8 cellular contexts compared by ENCODE assay signal in genomic region chr1:26677306-26678115, GRCh38. TPM values are rescaled to one million over a fixed set of nuclear protein-coding genes. Genes with fewer than 3 reads are reported as not detected.
DNase-seq lines count a peak whose midpoint lies in the region; ATAC-seq, FAIRE-seq and TF ChIP-seq lines count a peak whose summit lies in the region.

No MANE protein-coding gene starts in this region.

- H3K4me1 ChIP-seq in CD4-positive, alpha-beta memory T cell (ENCODE audit: insufficient read depth, low read length): peaks cover 20% of the 10 kb centered on the region
- no peaks in the 10 kb centered on the region for H3K4me1 ChIP-seq in neural progenitor cell
- H3K4me1 ChIP-seq in aorta (ENCODE audit: control insufficient read depth in 1 of 2, insufficient read depth in 2 of 2, low read length in 2 of 2): peaks cover 0 to 1% of the 10 kb centered on the region in 2 donors

- 4% methylated on average over 9 of the region's 9 CpGs for WGBS in aorta, 2 donors

- H3K27ac ChIP-seq in CD4-positive, alpha-beta memory T cell (ENCODE audit: low read depth, low read length): peak overlapping the region; percentile 5
- H3K27ac ChIP-seq in neural progenitor cell: no peak overlapping the region
- no peak overlapping the region for H3K27ac ChIP-seq in aorta (ENCODE audit: low read depth in 1 of 2, low read length in 2 of 2)

- no peaks in the 10 kb centered on the region for H3K9me3 Mint-ChIP-seq in CD4-positive, alpha-beta memory T cell
- no peaks in the 10 kb centered on the region for H3K9me3 Mint-ChIP-seq in activated T-helper 1 cell treated with anti-CD3 and anti-CD28 coated beads, Interleukin-12 subunit alpha, Interleukin-12 subunit beta, Interleukin-2, Interleukin-4 antibody, amounts not matched to agents 30 ng/mL and 10 ng/mL and 1 ng/mL, durations not matched to agents 14 hours and 24 hours and 36 hours
- H3K9me3 Mint-ChIP-seq in neural progenitor cell: no peaks in the 10 kb centered on the region

- H3K9ac ChIP-seq in neural progenitor cell: no peak overlapping the region

- peak overlapping the region; percentile 24 to 89 (median 74) for H3K27ac Mint-ChIP-seq in CD4-positive, alpha-beta memory T cell
- no peak overlapping the region for H3K27ac Mint-ChIP-seq in activated T-helper 1 cell treated with anti-CD3 and anti-CD28 coated beads, Interleukin-12 subunit alpha, Interleukin-12 subunit beta, Interleukin-2, Interleukin-4 antibody, amounts not matched to agents 30 ng/mL and 10 ng/mL and 1 ng/mL, durations not matched to agents 14 hours and 24 hours and 36 hours
- H3K27ac Mint-ChIP-seq in neural progenitor cell: no peak overlapping the region

- no peaks in the 10 kb centered on the region for H3K36me3 Mint-ChIP-seq in CD4-positive, alpha-beta memory T cell
- no peaks in the 10 kb centered on the region for H3K36me3 Mint-ChIP-seq in activated T-helper 1 cell treated with anti-CD3 and anti-CD28 coated beads, Interleukin-12 subunit alpha, Interleukin-12 subunit beta, Interleukin-2, Interleukin-4 antibody, amounts not matched to agents 30 ng/mL and 10 ng/mL and 1 ng/mL, durations not matched to agents 14 hours and 24 hours and 36 hours (ENCODE audit: low read depth)
- no peaks in the 10 kb centered on the region for H3K36me3 Mint-ChIP-seq in neural progenitor cell

- intact Hi-C loops in CD4-positive, alpha-beta memory T cell (cut with micrococcal nuclease): loop anchor here (1.0 kb wide), 3 partner anchors 15 to 112 kb away; no protein-coding TSS in a partner anchor
- intact Hi-C loops in activated T-helper 1 cell treated with anti-CD3 and anti-CD28 coated beads, Interleukin-12 subunit alpha, Interleukin-12 subunit beta, Interleukin-2, Interleukin-4 antibody, amounts not matched to agents 30 ng/mL and 10 ng/mL and 1 ng/mL, durations not matched to agents 14 hours and 24 hours and 36 hours (cut with micrococcal nuclease): no loop called here
- intact Hi-C loops in aorta (cut with DNase I): loop anchor here in 1 of 2 donors (5.0 kb wide), 2 partner anchors 50 to 115 kb away; no protein-coding TSS in a partner anchor

- no peaks in the 10 kb centered on the region for H3K79me2 ChIP-seq in neural progenitor cell (ENCODE audit: low read depth)

- no peaks in the 10 kb centered on the region for H4K20me1 ChIP-seq in neural progenitor cell (ENCODE audit: low read depth)

- CTCF ChIA-PET in CD4-positive, alpha-beta memory T cell (lab: Charles Lee; ENCODE audit: partially characterized antibody): interaction anchor here (0.6 to 4.9 kb wide), 31 partner anchors 9 to 122 kb away, joined by 3 to 67 read pairs (median 5); partner anchors contain the start of gene PIGV

- no peak overlapping the region for H2AFZ ChIP-seq in neural progenitor cell (replicated peaks)

- H3K4me2 ChIP-seq in neural progenitor cell: no peak overlapping the region

- no peaks in the 10 kb centered on the region for H3K9me3 ChIP-seq in CD4-positive, alpha-beta memory T cell (ENCODE audit: control insufficient read depth in 1 of 2, low read length in 2 of 2)
- H3K9me3 ChIP-seq in neural progenitor cell (ENCODE audit: low read depth) (no peaks in the 10 kb centered on the region), aorta (ENCODE audit: control insufficient read depth, low read length) (no peaks in the 10 kb centered on the region)

- ATAC-seq in GM21367 (IDR thresholded peaks at IDR 0.05; ENCODE audit: unreplicated experiment): peak; percentile 65
- ATAC-seq in aorta (ENCODE audit: low FRiP score): peak; percentile 91

- H3K4me3 ChIP-seq in CD4-positive, alpha-beta memory T cell (ENCODE audit: low read length in 2 of 2): no peak overlapping the region
- H3K4me3 ChIP-seq in fibroblast of pulmonary artery (replicated peaks; ENCODE audit: low read depth, low read length) (no peak overlapping the region), neural progenitor cell (no peak overlapping the region), aorta (ENCODE audit: low read length in 2 of 2) (no peak overlapping the region)

- POLR2A ChIA-PET in CD4-positive, alpha-beta memory T cell (lab: Charles Lee; ENCODE audit: partially characterized antibody): interaction anchor here (0.6 to 2.8 kb wide), 11 partner anchors 13 to 188 kb away, joined by 3 to 36 read pairs (median 6); partner anchors contain the start of genes ARID1A and PIGV

- no peaks in the 10 kb centered on the region for H3K27me3 Mint-ChIP-seq in CD4-positive, alpha-beta memory T cell
- peaks cover 7% of the 10 kb centered on the region for H3K27me3 Mint-ChIP-seq in activated T-helper 1 cell treated with anti-CD3 and anti-CD28 coated beads, Interleukin-12 subunit alpha, Interleukin-12 subunit beta, Interleukin-2, Interleukin-4 antibody, amounts not matched to agents 30 ng/mL and 10 ng/mL and 1 ng/mL, durations not matched to agents 14 hours and 24 hours and 36 hours (ENCODE audit: insufficient read depth)
- no peaks in the 10 kb centered on the region for H3K27me3 Mint-ChIP-seq in neural progenitor cell (ENCODE audit: insufficient read depth, low read depth)

- peak overlapping the region in 7 of 8 donors; percentile 36 to 82 (median 77) for H3K4me3 Mint-ChIP-seq in CD4-positive, alpha-beta memory T cell
- no peak overlapping the region for H3K4me3 Mint-ChIP-seq in activated T-helper 1 cell treated with anti-CD3 and anti-CD28 coated beads, Interleukin-12 subunit alpha, Interleukin-12 subunit beta, Interleukin-2, Interleukin-4 antibody, amounts not matched to agents 30 ng/mL and 10 ng/mL and 1 ng/mL, durations not matched to agents 14 hours and 24 hours and 36 hours
- no peak overlapping the region for H3K4me3 Mint-ChIP-seq in neural progenitor cell

- H3K4me1 Mint-ChIP-seq in CD4-positive, alpha-beta memory T cell: peaks cover 11 to 23% (median 14%) of the 10 kb centered on the region in 4 donors
- H3K4me1 Mint-ChIP-seq in activated T-helper 1 cell treated with anti-CD3 and anti-CD28 coated beads, Interleukin-12 subunit alpha, Interleukin-12 subunit beta, Interleukin-2, Interleukin-4 antibody, amounts not matched to agents 30 ng/mL and 10 ng/mL and 1 ng/mL, durations not matched to agents 14 hours and 24 hours and 36 hours (ENCODE audit: low read depth): peaks cover 20% of the 10 kb centered on the region
- peaks cover 8% of the 10 kb centered on the region for H3K4me1 Mint-ChIP-seq in neural progenitor cell

- H3F3A ChIP-seq in neural progenitor cell (ENCODE audit: low read depth): peaks cover 12% of the 10 kb centered on the region

- FAIRE-seq in RCC 7860 (lab: Jason Lieb, UNC): peak; percentile 93

- no peaks in the 10 kb centered on the region for H3K27me3 ChIP-seq in CD4-positive, alpha-beta memory T cell (ENCODE audit: insufficient read depth, low read length)
- H3K27me3 ChIP-seq in neural progenitor cell: no peaks in the 10 kb centered on the region
- no peaks in the 10 kb centered on the region for H3K27me3 ChIP-seq in aorta (ENCODE audit: control insufficient read depth in 1 of 2, insufficient read depth in 2 of 2, low read length in 1 of 2)

- TF ChIP-seq CTCF in fibroblast of pulmonary artery (IDR thresholded peaks at IDR 0.05; ENCODE audit: low read length, missing control alignments) (peak; percentile 54), neural progenitor cell (IDR thresholded peaks at IDR 0.05) (peak; percentile 52)

- peak; percentile 48 to 68 (median 54) for DNase-seq in CD4-positive, alpha-beta memory T cell
- peak; percentile 58 to 68 for DNase-seq in Kasumi-1 (lab: John Stamatoyannopoulos, UW)
- DNase-seq in RCC 7860 (ENCODE audit: low spot score): peak; percentile 92
- peak; percentile 21 for DNase-seq in activated T-helper 1 cell treated with anti-CD3 and anti-CD28 coated beads, Interleukin-12 subunit alpha, Interleukin-12 subunit beta, Interleukin-2, Interleukin-4 antibody, amounts not matched to agents 30 ng/mL and 10 ng/mL and 1 ng/mL, durations not matched to agents 14 hours and 24 hours and 36 hours (ENCODE audit: low spot score)
- peak; percentile 77 for DNase-seq in fibroblast of pulmonary artery (ENCODE audit: low read depth)
- peak; percentile 59 for DNase-seq in neural progenitor cell (ENCODE audit: low spot score)
- peak; percentile 76 to 84 for DNase-seq in aorta

- H3K36me3 ChIP-seq in CD4-positive, alpha-beta memory T cell (ENCODE audit: insufficient read depth, low read length): no peaks in the 10 kb centered on the region
- H3K36me3 ChIP-seq in neural progenitor cell: no peaks in the 10 kb centered on the region
- H3K36me3 ChIP-seq in aorta (ENCODE audit: control insufficient read depth in 1 of 2, insufficient read depth in 2 of 2, low read length in 1 of 2): no peaks in the 10 kb centered on the region

RNA-seq across cellular contexts. Expression of gene ARID1A, which starts 18.3 kb away (rescaled TPM):
- total RNA-seq in CD4-positive, alpha-beta memory T cell: 100 to 1,000 TPM; 112 to 127 TPM
- 10 to 100 TPM in 1 of 2 donors, 1 to 10 TPM in 1; 4.2 to 30.4 TPM for polyA plus RNA-seq in CD4-positive, alpha-beta memory T cell
- 130 and 132 TPM in 2 replicates for total RNA-seq in activated T-helper 1 cell treated with anti-CD3 and anti-CD28 coated beads, Interleukin-12 subunit alpha, Interleukin-12 subunit beta, Interleukin-2, Interleukin-4 antibody, amounts not matched to agents 30 ng/mL and 10 ng/mL and 1 ng/mL, durations not matched to agents 14 hours and 24 hours and 36 hours
- 43.1 and 70.6 TPM in 2 replicates for total RNA-seq in neural progenitor cell (ENCODE audit: low replicate concordance)
- 10 to 100 TPM; 55.9 to 72.3 TPM for total RNA-seq in aorta
- polyA plus RNA-seq in aorta: 10 to 100 TPM in 1 of 2 donors, 1 to 10 TPM in 1; 6.5 to 13.7 TPM

Comparison
In these comparisons a context has a peak if more than half of its experiments do, and no peak if none do; other contexts are left out.
1. DNase-seq: peak in every context shown above with its lines; median percentile 92 in RCC 7860; 80 in aorta; 77 in fibroblast of pulmonary artery; 63 in Kasumi-1; 59 in neural progenitor cell; 54 in CD4-positive, alpha-beta memory T cell; 21 in activated T-helper 1 cell treated with anti-CD3 and anti-CD28 coated beads, Interleukin-12 subunit alpha, Interleukin-12 subunit beta, Interleukin-2, Interleukin-4 antibody, amounts not matched to agents 30 ng/mL and 10 ng/mL and 1 ng/mL, durations not matched to agents 14 hours and 24 hours and 36 hours.
2. H3K27ac Mint-ChIP-seq: peak in CD4-positive, alpha-beta memory T cell (7 of 7); none in activated T-helper 1 cell treated with anti-CD3 and anti-CD28 coated beads, Interleukin-12 subunit alpha, Interleukin-12 subunit beta, Interleukin-2, Interleukin-4 antibody, amounts not matched to agents 30 ng/mL and 10 ng/mL and 1 ng/mL, durations not matched to agents 14 hours and 24 hours and 36 hours (single experiment) and neural progenitor cell (single experiment).
3. H3K4me3 Mint-ChIP-seq: peak in CD4-positive, alpha-beta memory T cell (7 of 8); none in activated T-helper 1 cell treated with anti-CD3 and anti-CD28 coated beads, Interleukin-12 subunit alpha, Interleukin-12 subunit beta, Interleukin-2, Interleukin-4 antibody, amounts not matched to agents 30 ng/mL and 10 ng/mL and 1 ng/mL, durations not matched to agents 14 hours and 24 hours and 36 hours (single experiment) and neural progenitor cell (single experiment).